ENCODE assay signal across 28 cellular contexts in genomic region chr15:86833595-86833994, GRCh38.
"Had no signal": no experiment of that assay in that cellular context is flagged by ENCODE, and none has a peak within 500 bp of the region (broad histone marks: within the 10 kb centered on the region; RNA-seq: fewer than 3 reads in every experiment).

No MANE protein-coding gene starts in this region.

- ATAC-seq: activated T-cell treated with anti-CD3 and anti-CD28 coated beads, Interleukin-2, amount 50 U/mL, for 72 hours; activated T-helper 17 cell treated with anti-CD3 and anti-CD28 coated beads, Interleukin-2, amount 50 U/mL, for 72 hours; esophagus mucosa had no signal

- H3K27ac ChIP-seq: brain microvascular endothelial cell, colonic mucosa, dorsolateral prefrontal cortex had no signal

- DNase-seq: activated CD4-positive, alpha-beta memory T cell treated with anti-CD3 and anti-CD28 coated beads, Interleukin-2, amount 10 ng/mL, durations not matched to agents 7 days and 5 days; activated CD4-positive, alpha-beta T cell treated with anti-CD3 and anti-CD28 coated beads for 4 hours; activated CD4-positive, alpha-beta T cell treated with anti-CD3 and anti-CD28 coated beads, Interleukin-2, amount 10 ng/mL, durations not matched to agents 7 days and 5 days; activated CD4-positive, alpha-beta T cell treated with anti-CD3 and anti-CD28 coated beads, Interleukin-2, amount 50 U/mL, for 4 hours; activated CD4-positive, CD25-positive, alpha-beta regulatory T cell; activated CD4-positive, CD25-positive, alpha-beta regulatory T cell treated with anti-CD3 and anti-CD28 coated beads, Interleukin-2, amount 50 U/mL, for 72 hours; activated CD8-positive, alpha-beta memory T cell treated with anti-CD3 and anti-CD28 coated beads, Interleukin-2, amount 50 U/mL, for 48 hours; activated effector memory CD4-positive, alpha-beta T cell treated with Interleukin-2 at 50 U/mL for 16 hours; activated gamma-delta T cell treated with Interleukin-2 at 50 U/mL for 16 hours; activated naive CD4-positive, alpha-beta T cell treated with anti-CD3 and anti-CD28 coated beads, Interleukin-2, amount 50 U/mL, for 16 hours; activated naive CD4-positive, alpha-beta T cell treated with Interleukin-2 at 50 U/mL for 16 hours; activated T-cell treated with anti-CD3 and anti-CD28 coated beads for 4 hours; activated T-cell treated with anti-CD3 and anti-CD28 coated beads, Interleukin-2, amount 50 U/mL, for 24 hours; activated T-cell treated with anti-CD3 and anti-CD28 coated beads, Interleukin-2, amount 50 U/mL, for 72 hours; amniotic stem cell; anterior cingulate cortex; brain microvascular endothelial cell; central memory CD4-positive, alpha-beta T cell; cerebellar nuclear complex; colonic mucosa; dorsolateral prefrontal cortex; effector memory CD4-positive, alpha-beta T cell; endodermal cell; foreskin fibroblast; head of caudate nucleus; T-helper 2 cell had no signal

- H3K9me3 ChIP-seq: colonic mucosa had no signal

- H3K27me3 ChIP-seq: brain microvascular endothelial cell, colonic mucosa, dorsolateral prefrontal cortex had no signal

- H3K4me3 ChIP-seq: colonic mucosa, dorsolateral prefrontal cortex had no signal

- H3K36me3 ChIP-seq: brain microvascular endothelial cell, colonic mucosa had no signal

- H3K4me1 ChIP-seq: colonic mucosa had no signal
